In the genomic region with DNA sequence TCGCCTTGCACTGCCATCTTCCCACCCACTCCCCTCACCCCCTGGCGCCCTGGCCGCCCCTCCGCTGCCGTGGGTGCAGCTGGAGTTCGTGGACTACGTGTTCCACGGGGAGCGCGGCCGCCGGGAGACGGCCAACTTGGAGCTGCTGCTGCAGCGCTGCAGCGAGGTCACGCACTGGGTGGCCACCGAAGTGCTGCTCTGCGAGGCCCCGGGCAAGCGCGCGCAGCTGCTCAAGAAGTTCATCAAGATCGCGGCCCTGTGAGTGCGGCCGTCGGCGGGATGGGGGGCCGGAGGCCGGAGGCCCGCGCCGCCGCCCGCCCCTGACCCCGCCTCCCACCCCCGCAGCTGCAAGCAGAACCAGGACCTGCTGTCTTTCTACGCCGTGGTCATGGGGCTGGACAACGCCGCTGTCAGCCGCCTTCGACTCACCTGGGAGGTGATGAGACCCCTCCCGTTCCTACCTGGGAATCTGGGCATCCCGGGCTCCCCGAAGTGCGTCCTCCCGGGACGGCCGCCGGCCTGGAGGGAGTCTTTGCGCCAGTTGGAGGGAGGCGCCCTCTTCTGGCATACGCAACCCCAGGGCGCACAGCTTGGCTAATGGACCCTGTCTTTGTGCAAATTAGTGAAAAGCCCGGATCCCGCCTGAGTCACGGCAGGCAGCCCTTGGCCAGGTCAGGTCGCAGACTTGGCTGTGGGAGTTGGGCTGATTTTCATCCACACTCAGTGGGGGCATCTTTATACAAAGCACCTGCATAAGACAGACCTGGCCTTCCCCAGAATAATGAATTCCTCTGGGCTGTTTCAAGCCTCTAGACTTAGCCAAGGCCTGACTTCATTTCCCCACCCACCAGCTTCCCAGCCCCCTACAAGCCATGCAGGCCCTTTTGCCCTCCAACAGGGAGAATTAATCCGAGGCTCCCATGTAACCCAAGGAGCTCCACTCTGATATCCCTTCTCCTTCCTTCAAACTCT, we compare ENCODE assay signal across 8 cellular contexts. TPM values are rescaled to one million over a fixed set of nuclear protein-coding genes. Genes with fewer than 3 reads are reported as not detected.
A peak's percentile ranks its signal among the peaks of the same experiment; 100 is the strongest.
DNase-seq lines count a peak whose midpoint lies in the region; ATAC-seq, FAIRE-seq and TF ChIP-seq lines count a peak whose summit lies in the region.

No MANE protein-coding gene starts in this region.

- FAIRE-seq in GM12878 (lab: Jason Lieb, UNC) = peak; percentile 91

- H3K36me3 ChIP-seq in Karpas-422 (ENCODE audit: insufficient read depth, low read length) = peaks cover 8% of the 10 kb centered on the region; the same call in 1 of the 2 replicates
- no peaks in the 10 kb centered on the region for H3K36me3 ChIP-seq in GM12878 (ENCODE audit: control insufficient read depth in 2 of 2, insufficient read depth in 2 of 2, low read length in 1 of 2)
- peaks cover 0 to 6% (median 0%) of the 10 kb centered on the region in 4 donors for H3K36me3 ChIP-seq in sigmoid colon
- peaks cover 15% of the 10 kb centered on the region; the same call in 1 of the 2 replicates for H3K36me3 ChIP-seq in MG63

- RAD21 ChIA-PET in GM12878 (lab: Charles Lee; ENCODE audit: unreplicated experiment) = interaction anchor here (0.6 to 8.0 kb wide), 12 partner anchors 8 to 164 kb away, joined by 3 to 99 read pairs (median 4); a partner anchor contains a TSS

- TF ChIP-seq EP300 in GM12878 (IDR thresholded peaks at IDR 0.05; ENCODE audit: borderline replicate concordance in 1 of 2, control insufficient read depth in 1 of 2, low read depth in 2 of 2, low read length in 2 of 2) (no peak), sigmoid colon (IDR thresholded peaks at IDR 0.05) (no peak)

- H3K27me3 ChIP-seq in Karpas-422 (ENCODE audit: low read length) (no peaks in the 10 kb centered on the region), GM12878 (replicated peaks in 1 of 2; ENCODE audit: control insufficient read depth in 2 of 2, insufficient read depth in 2 of 2, low read length in 1 of 2) (no peaks in the 10 kb centered on the region; a peak in 1 of 4 replicates), sigmoid colon (no peaks in the 10 kb centered on the region), MG63 (no peaks in the 10 kb centered on the region)

- H3K9me3 ChIP-seq in Karpas-422 (ENCODE audit: low read length) = no peaks in the 10 kb centered on the region
- H3K9me3 ChIP-seq in GM12878 (replicated peaks; ENCODE audit: control insufficient read depth, insufficient read depth, low read length) = no peaks in the 10 kb centered on the region
- no peaks in the 10 kb centered on the region for H3K9me3 ChIP-seq in sigmoid colon
- H3K9me3 ChIP-seq in MG63 = no peaks in the 10 kb centered on the region

- CTCF ChIA-PET in GM12878 (lab: Yijun Ruan, JAX) = interaction anchor here (0.6 to 6.7 kb wide), 34 partner anchors 10 to 477 kb away, joined by 3 to 138 read pairs (median 4); a partner anchor contains a TSS

- no peaks in the 10 kb centered on the region for H4K20me1 ChIP-seq in Karpas-422 (ENCODE audit: insufficient read depth, low read depth, low read length)
- no peaks in the 10 kb centered on the region for H4K20me1 ChIP-seq in GM12878 (ENCODE audit: control insufficient read depth, insufficient read depth)

- H2AFZ ChIP-seq in Karpas-422 (ENCODE audit: low read length) (peak overlapping the region; percentile 90; the same call in 1 of the 2 replicates), GM12878 (ENCODE audit: control insufficient read depth, low read depth, low read length) (peak overlapping the region; percentile 91)

- H3K9me2 ChIP-seq in Karpas-422 (replicated peaks; ENCODE audit: insufficient read depth, low read length) = no peaks in the 10 kb centered on the region

- peak in 12 of 14 donors; percentile 33 to 73 (median 64) for DNase-seq in C1 segment of cervical spinal cord (lab: John Stamatoyannopoulos, UW)
- peak; percentile 92 for DNase-seq in Karpas-422
- DNase-seq in T-helper 9 cell = peak; percentile 53
- peak; percentile 30 for DNase-seq in GM12878 (ENCODE audit: low read depth, low spot score)
- DNase-seq in iPS DF 19.7 (ENCODE audit: low read depth, low spot score) = peak; percentile 48
- peak; percentile 89 for DNase-seq in sigmoid colon
- DNase-seq in MG63 = no peak

- in situ Hi-C loops in GM12878 (cut with MboI) = no loop called here

- SMC1A ChIA-PET in GM12878 (lab: Charles Lee; ENCODE audit: uncharacterized antibody, unreplicated experiment) = interaction anchor here (0.6 to 5.9 kb wide), 14 partner anchors 10 to 384 kb away, joined by 3 to 94 read pairs (median 3); a partner anchor contains a TSS

- POLR2A ChIA-PET in GM12878 (lab: Charles Lee) = interaction anchor here (0.7 to 3.0 kb wide), 9 partner anchors 11 to 315 kb away, joined by 3 to 12 read pairs (median 3); no protein-coding TSS in a partner anchor

- TF ChIP-seq POLR2A in GM12878 (IDR thresholded peaks at IDR 0.05; ENCODE audit: low read depth, low read length) (peak; percentile 57), sigmoid colon (IDR thresholded peaks at IDR 0.05) (no peak)

- H3K4me2 ChIP-seq in Karpas-422 (ENCODE audit: low read depth, low read length, poor library complexity, severe bottlenecking) = peak overlapping the region; percentile 98
- peak overlapping the region; percentile 86 for H3K4me2 ChIP-seq in GM12878 (ENCODE audit: control insufficient read depth, insufficient read depth)

- peak; percentile 82 to 91 (median 89) for TF ChIP-seq CTCF in GM12878 (IDR thresholded peaks at IDR 0.05 in 2 of 3, conservative IDR thresholded peaks at IDR 0.05 in 1 of 3; ENCODE audit: control insufficient read depth in 2 of 3, extremely low read depth in 1 of 3, insufficient read depth in 1 of 3, low read depth in 3 of 3, low read length in 3 of 3)
- peak; percentile 14 to 65 (median 38) for TF ChIP-seq CTCF in sigmoid colon (IDR thresholded peaks at IDR 0.05)

- TF ChIP-seq RAD21 in GM12878 (IDR thresholded peaks at IDR 0.05; ENCODE audit: insufficient read depth, low read depth, low read length) = peak; percentile 50; the same call in 1 of the 2 replicates

- intact Hi-C loops in GM12878 (cut with micrococcal nuclease; ENCODE audit: unreplicated experiment) (no loop called here), sigmoid colon (cut with DNase I) (loop anchor here (1.0 to 2.0 kb wide), 2 partner anchors 78 to 179 kb away; no protein-coding TSS in a partner anchor)

- peaks cover 27% of the 10 kb centered on the region for H3K4me1 ChIP-seq in Karpas-422 (ENCODE audit: low read length)
- peaks cover 24% of the 10 kb centered on the region for H3K4me1 ChIP-seq in GM12878 (ENCODE audit: control insufficient read depth, insufficient read depth, low read length)
- H3K4me1 ChIP-seq in sigmoid colon = peaks cover 0 to 19% (median 15%) of the 10 kb centered on the region in 4 donors

- peak overlapping the region; percentile 84 for H3K4me3 ChIP-seq in Karpas-422 (ENCODE audit: low read length)
- H3K4me3 ChIP-seq in GM12878 = peak overlapping the region; percentile 83
- peak overlapping the region; percentile 43 to 71 (median 57) for H3K4me3 ChIP-seq in sigmoid colon
- no peak overlapping the region for H3K4me3 ChIP-seq in MG63

- H3K9ac ChIP-seq in Karpas-422 (ENCODE audit: low read length) (peak overlapping the region; percentile 78), GM12878 (ENCODE audit: control insufficient read depth, insufficient read depth, low read length) (peak overlapping the region; percentile 44; the same call in 1 of the 2 replicates)

- H3K27ac ChIP-seq in Karpas-422 (ENCODE audit: low read length) (peak overlapping the region; percentile 63), GM12878 (ENCODE audit: control insufficient read depth, insufficient read depth) (no peak overlapping the region), sigmoid colon (peak overlapping the region; percentile 59 to 82 (median 72))

- ATAC-seq in GM19395 (IDR thresholded peaks at IDR 0.05; ENCODE audit: unreplicated experiment) (peak; percentile 70), GM12878 (peak; percentile 93)

- no TSS peak for BruUV-seq in GM12878 (replicated peaks; lab: Mats Ljungman, UMichigan)

- no peaks in the 10 kb centered on the region for H3K79me2 ChIP-seq in Karpas-422 (ENCODE audit: low read length)
- H3K79me2 ChIP-seq in GM12878 (ENCODE audit: control insufficient read depth, insufficient read depth, low read length) = no peaks in the 10 kb centered on the region

- WGBS in GM12878 (ENCODE audit: insufficient coverage, insufficient replicate concordance, low lambda C conversion rate, missing lambda C conversion rate) = under 1% methylated on average over 44 of the region's 60 CpGs
- 23 to 66% methylated on average over 60 of the region's 60 CpGs for WGBS in sigmoid colon, 2 donors

RNA-seq across cellular contexts. Expression of a gene that starts 14.3 kb away (rescaled TPM):
- 5.6 and 8.9 TPM in 2 replicates for total RNA-seq in Karpas-422 (2014; rRNA removed; shearing (Covaris generic); ENCODE audit: low replicate concordance)
- 5.0 and 6.2 TPM in 2 replicates for total RNA-seq in GM12878 (2013; cell fraction: nucleolus; rRNA removed)
- 0.98 and 1.6 TPM in 2 replicates for total RNA-seq in GM12878 (2014; rRNA removed)
- total RNA-seq in GM12878 (2014; rRNA removed; fragmentation: Illumina TruSeq; extraction: Trizol) = 0.83 and 1.2 TPM in 2 replicates
- total RNA-seq in GM12878 (2021) = 2.8 and 3.2 TPM in 2 replicates
- polyA plus RNA-seq in GM12878 (2011; ENCODE audit: low read depth) = 1.6 TPM
- 0.82 and 1.7 TPM in 2 replicates for polyA plus RNA-seq in GM12878 (2011; rRNA removed)
- 1.4 and 2.0 TPM in 2 replicates for polyA plus RNA-seq in GM12878 (2011; cell fraction: cytosol; rRNA removed)
- polyA plus RNA-seq in GM12878 (2011; cell fraction: nucleus; rRNA removed) = 10.8 and 13.1 TPM in 2 replicates
- 1.9 and 2.3 TPM in 2 replicates for polyA plus RNA-seq in GM12878 (2012)
- 1.2 and 2.2 TPM in 2 replicates for polyA plus RNA-seq in GM12878 (2014; fragmentation: Illumina TruSeq; extraction: Trizol)
- under 1 TPM; 0.13 to 0.38 TPM for polyA plus RNA-seq in GM12878 (2014; fragmentation: Nextera tagmentation; extraction: Ambion mirVana)
- 2.9 and 3.6 TPM in 2 replicates for polyA plus RNA-seq in GM12878 (2014; rRNA removed)
- 1 to 10 TPM in 1 of 2 experiments, under 1 TPM in 1; 0.95 to 1.3 TPM for polyA plus RNA-seq in GM12878 (2016; fragmentation: Nextera tagmentation; extraction: Ambion mirVana)
- 1.8 and 2.2 TPM in 2 replicates for polyA minus RNA-seq in GM12878 (2011; rRNA and poly(A)+ RNA removed)
- polyA minus RNA-seq in GM12878 (2011; cell fraction: cytosol; rRNA and poly(A)+ RNA removed) = 1.6 and 2.1 TPM in 2 replicates
- polyA minus RNA-seq in GM12878 (2011; cell fraction: nucleus; rRNA and poly(A)+ RNA removed) = 3.0 and 6.3 TPM in 2 replicates
- 1 to 10 TPM in 3 of 4 donors, under 1 TPM in 1; 0.99 to 4.3 (median 2.6) TPM for total RNA-seq in sigmoid colon
- 10 to 100 TPM; 48.0 to 85.0 (median 66.8) TPM for polyA plus RNA-seq in sigmoid colon
- 0.27 and 2.0 TPM in 2 replicates for total RNA-seq in MG63 (2014; rRNA removed; shearing (Covaris generic); ENCODE audit: low replicate concordance)

RNA-seq across cellular contexts. Expression of a gene that starts 27.6 kb away (rescaled TPM):
- 6.0 and 19.0 TPM in 2 replicates for total RNA-seq in Karpas-422 (2014; rRNA removed; shearing (Covaris generic); ENCODE audit: low replicate concordance)
- total RNA-seq in GM12878 (2013; cell fraction: nucleolus; rRNA removed) = 12.3 and 13.2 TPM in 2 replicates
- total RNA-seq in GM12878 (2014; rRNA removed) = 4.2 and 4.8 TPM in 2 replicates
- total RNA-seq in GM12878 (2014; rRNA removed; fragmentation: Illumina TruSeq; extraction: Trizol) = 4.3 and 5.5 TPM in 2 replicates
- 16.6 and 20.8 TPM in 2 replicates for total RNA-seq in GM12878 (2021)
- polyA plus RNA-seq in GM12878 (2011; ENCODE audit: low read depth) = 8.5 TPM
- polyA plus RNA-seq in GM12878 (2011; rRNA removed) = 4.4 and 7.9 TPM in 2 replicates
- 5.0 and 5.3 TPM in 2 replicates for polyA plus RNA-seq in GM12878 (2011; cell fraction: cytosol; rRNA removed)
- polyA plus RNA-seq in GM12878 (2011; cell fraction: nucleus; rRNA removed) = 4.6 and 6.1 TPM in 2 replicates
- polyA plus RNA-seq in GM12878 (2012) = 10.7 and 14.7 TPM in 2 replicates
- polyA plus RNA-seq in GM12878 (2014; fragmentation: Illumina TruSeq; extraction: Trizol) = 10.8 and 11.1 TPM in 2 replicates
- polyA plus RNA-seq in GM12878 (2014; fragmentation: Nextera tagmentation; extraction: Ambion mirVana) = 1 to 10 TPM; 4.2 to 5.5 TPM
- 6.3 and 7.1 TPM in 2 replicates for polyA plus RNA-seq in GM12878 (2014; rRNA removed)
- 10 to 100 TPM in 1 of 2 experiments, 1 to 10 TPM in 1; 9.8 to 12.7 TPM for polyA plus RNA-seq in GM12878 (2016; fragmentation: Nextera tagmentation; extraction: Ambion mirVana)
- 6.2 and 6.9 TPM in 2 replicates for polyA minus RNA-seq in GM12878 (2011; rRNA and poly(A)+ RNA removed)
- 3.6 TPM in 2 replicates for polyA minus RNA-seq in GM12878 (2011; cell fraction: cytosol; rRNA and poly(A)+ RNA removed)
- polyA minus RNA-seq in GM12878 (2011; cell fraction: nucleus; rRNA and poly(A)+ RNA removed) = 3.3 and 3.6 TPM in 2 replicates
- 10 to 100 TPM in 1 of 4 donors, 1 to 10 TPM in 3; 6.7 to 10.2 (median 8.7) TPM for total RNA-seq in sigmoid colon
- polyA plus RNA-seq in sigmoid colon = 10 to 100 TPM; 11.4 to 20.3 (median 18.0) TPM
- 5.5 and 7.4 TPM in 2 replicates for total RNA-seq in MG63 (2014; rRNA removed; shearing (Covaris generic); ENCODE audit: low replicate concordance)

RNA-seq across cellular contexts. Expression of a gene that starts 51.2 kb away (rescaled TPM):
- total RNA-seq in Karpas-422 (2014; rRNA removed; shearing (Covaris generic); ENCODE audit: low replicate concordance) = 37.4 and 74.5 TPM in 2 replicates
- 135 and 156 TPM in 2 replicates for total RNA-seq in GM12878 (2013; cell fraction: nucleolus; rRNA removed)
- total RNA-seq in GM12878 (2014; rRNA removed) = 31.8 and 37.6 TPM in 2 replicates
- 31.9 and 33.7 TPM in 2 replicates for total RNA-seq in GM12878 (2014; rRNA removed; fragmentation: Illumina TruSeq; extraction: Trizol)
- total RNA-seq in GM12878 (2021) = 42.9 and 49.0 TPM in 2 replicates
- polyA plus RNA-seq in GM12878 (2011; ENCODE audit: low read depth) = 30.2 TPM
- 40.3 and 60.0 TPM in 2 replicates for polyA plus RNA-seq in GM12878 (2011; rRNA removed)
- polyA plus RNA-seq in GM12878 (2011; cell fraction: cytosol; rRNA removed) = 39.7 and 54.1 TPM in 2 replicates
- polyA plus RNA-seq in GM12878 (2011; cell fraction: nucleus; rRNA removed) = 126 and 159 TPM in 2 replicates
- polyA plus RNA-seq in GM12878 (2012) = 40.4 and 44.5 TPM in 2 replicates
- polyA plus RNA-seq in GM12878 (2014; fragmentation: Illumina TruSeq; extraction: Trizol) = 52.4 and 59.7 TPM in 2 replicates
- 10 to 100 TPM; 12.7 to 16.4 TPM for polyA plus RNA-seq in GM12878 (2014; fragmentation: Nextera tagmentation; extraction: Ambion mirVana)
- polyA plus RNA-seq in GM12878 (2014; rRNA removed) = 30.2 and 34.3 TPM in 2 replicates
- 10 to 100 TPM; 52.6 to 53.4 TPM for polyA plus RNA-seq in GM12878 (2016; fragmentation: Nextera tagmentation; extraction: Ambion mirVana)
- polyA minus RNA-seq in GM12878 (2011; rRNA and poly(A)+ RNA removed) = 40.6 and 41.8 TPM in 2 replicates
- polyA minus RNA-seq in GM12878 (2011; cell fraction: cytosol; rRNA and poly(A)+ RNA removed) = 9.0 and 22.5 TPM in 2 replicates
- 33.4 and 39.4 TPM in 2 replicates for polyA minus RNA-seq in GM12878 (2011; cell fraction: nucleus; rRNA and poly(A)+ RNA removed)
- total RNA-seq in sigmoid colon = 10 to 100 TPM; 60.2 to 94.4 (median 70.7) TPM
- 10 to 100 TPM; 22.4 to 42.3 (median 24.0) TPM for polyA plus RNA-seq in sigmoid colon
- total RNA-seq in MG63 (2014; rRNA removed; shearing (Covaris generic); ENCODE audit: low replicate concordance) = 50.2 and 63.6 TPM in 2 replicates
